In the genomic region with DNA sequence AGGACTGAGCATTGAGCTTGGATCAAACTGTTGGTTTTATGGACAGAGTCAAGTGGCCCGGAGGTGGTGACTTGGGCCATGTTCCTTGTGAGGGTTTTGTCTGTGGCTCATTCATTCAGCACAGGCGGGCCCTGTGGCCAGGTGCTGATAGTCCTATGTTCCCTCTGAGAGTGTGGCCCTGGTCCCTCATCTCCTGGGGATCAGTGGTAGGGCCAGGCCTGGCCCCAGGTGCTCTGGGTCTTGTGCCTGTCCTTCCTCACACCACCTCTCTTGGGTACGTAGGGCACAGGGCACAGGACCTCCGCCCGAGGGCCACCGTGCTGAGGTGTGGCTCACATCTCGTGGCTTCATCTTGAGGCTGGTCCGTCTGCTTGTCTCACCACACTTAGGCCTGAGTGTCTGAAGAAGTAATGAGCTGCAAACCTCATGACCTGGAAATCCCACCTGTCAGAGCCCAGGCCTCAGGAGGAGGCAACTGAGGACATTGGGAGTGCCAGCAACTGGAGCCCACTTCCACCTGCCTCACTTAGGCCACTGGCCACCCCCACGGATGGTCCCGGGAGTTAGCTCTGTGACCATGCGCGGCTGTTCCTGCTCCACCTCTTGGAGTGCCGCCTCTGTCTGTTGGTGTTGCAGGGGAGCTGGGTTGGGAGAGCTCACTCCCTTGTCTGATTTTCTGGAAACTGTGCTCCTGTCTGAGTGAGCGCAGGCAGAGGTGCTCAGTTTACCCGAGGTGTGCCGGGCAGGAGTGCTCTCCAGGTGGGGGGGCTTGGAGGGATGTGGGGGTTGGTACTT, we compare ENCODE assay signal across 1 cellular context.
TF ChIP-seq lines count a peak whose summit lies in the region.

No MANE protein-coding gene starts in this region.

TF ChIP-seq in GM23338, 12 proteins besides CTCF, POLR2A, EP300 and RAD21 (continued from another document):
- no peak for TF ChIP-seq EZH2phosphoT487 (IDR thresholded peaks at IDR 0.05; ENCODE audit: unreplicated experiment)
- TF ChIP-seq, protein P1, sequence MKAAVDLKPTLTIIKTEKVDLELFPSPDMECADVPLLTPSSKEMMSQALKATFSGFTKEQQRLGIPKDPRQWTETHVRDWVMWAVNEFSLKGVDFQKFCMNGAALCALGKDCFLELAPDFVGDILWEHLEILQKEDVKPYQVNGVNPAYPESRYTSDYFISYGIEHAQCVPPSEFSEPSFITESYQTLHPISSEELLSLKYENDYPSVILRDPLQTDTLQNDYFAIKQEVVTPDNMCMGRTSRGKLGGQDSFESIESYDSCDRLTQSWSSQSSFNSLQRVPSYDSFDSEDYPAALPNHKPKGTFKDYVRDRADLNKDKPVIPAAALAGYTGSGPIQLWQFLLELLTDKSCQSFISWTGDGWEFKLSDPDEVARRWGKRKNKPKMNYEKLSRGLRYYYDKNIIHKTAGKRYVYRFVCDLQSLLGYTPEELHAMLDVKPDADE (IDR thresholded peaks at IDR 0.05): no peak
- TF ChIP-seq ZNF331 (CRISPR knock-in tag; IDR thresholded peaks at IDR 0.05; ENCODE audit: low read depth): no peak
- no peak for TF ChIP-seq STAT1 (IDR thresholded peaks at IDR 0.05; ENCODE audit: unreplicated experiment)
- TF ChIP-seq, protein P2, sequence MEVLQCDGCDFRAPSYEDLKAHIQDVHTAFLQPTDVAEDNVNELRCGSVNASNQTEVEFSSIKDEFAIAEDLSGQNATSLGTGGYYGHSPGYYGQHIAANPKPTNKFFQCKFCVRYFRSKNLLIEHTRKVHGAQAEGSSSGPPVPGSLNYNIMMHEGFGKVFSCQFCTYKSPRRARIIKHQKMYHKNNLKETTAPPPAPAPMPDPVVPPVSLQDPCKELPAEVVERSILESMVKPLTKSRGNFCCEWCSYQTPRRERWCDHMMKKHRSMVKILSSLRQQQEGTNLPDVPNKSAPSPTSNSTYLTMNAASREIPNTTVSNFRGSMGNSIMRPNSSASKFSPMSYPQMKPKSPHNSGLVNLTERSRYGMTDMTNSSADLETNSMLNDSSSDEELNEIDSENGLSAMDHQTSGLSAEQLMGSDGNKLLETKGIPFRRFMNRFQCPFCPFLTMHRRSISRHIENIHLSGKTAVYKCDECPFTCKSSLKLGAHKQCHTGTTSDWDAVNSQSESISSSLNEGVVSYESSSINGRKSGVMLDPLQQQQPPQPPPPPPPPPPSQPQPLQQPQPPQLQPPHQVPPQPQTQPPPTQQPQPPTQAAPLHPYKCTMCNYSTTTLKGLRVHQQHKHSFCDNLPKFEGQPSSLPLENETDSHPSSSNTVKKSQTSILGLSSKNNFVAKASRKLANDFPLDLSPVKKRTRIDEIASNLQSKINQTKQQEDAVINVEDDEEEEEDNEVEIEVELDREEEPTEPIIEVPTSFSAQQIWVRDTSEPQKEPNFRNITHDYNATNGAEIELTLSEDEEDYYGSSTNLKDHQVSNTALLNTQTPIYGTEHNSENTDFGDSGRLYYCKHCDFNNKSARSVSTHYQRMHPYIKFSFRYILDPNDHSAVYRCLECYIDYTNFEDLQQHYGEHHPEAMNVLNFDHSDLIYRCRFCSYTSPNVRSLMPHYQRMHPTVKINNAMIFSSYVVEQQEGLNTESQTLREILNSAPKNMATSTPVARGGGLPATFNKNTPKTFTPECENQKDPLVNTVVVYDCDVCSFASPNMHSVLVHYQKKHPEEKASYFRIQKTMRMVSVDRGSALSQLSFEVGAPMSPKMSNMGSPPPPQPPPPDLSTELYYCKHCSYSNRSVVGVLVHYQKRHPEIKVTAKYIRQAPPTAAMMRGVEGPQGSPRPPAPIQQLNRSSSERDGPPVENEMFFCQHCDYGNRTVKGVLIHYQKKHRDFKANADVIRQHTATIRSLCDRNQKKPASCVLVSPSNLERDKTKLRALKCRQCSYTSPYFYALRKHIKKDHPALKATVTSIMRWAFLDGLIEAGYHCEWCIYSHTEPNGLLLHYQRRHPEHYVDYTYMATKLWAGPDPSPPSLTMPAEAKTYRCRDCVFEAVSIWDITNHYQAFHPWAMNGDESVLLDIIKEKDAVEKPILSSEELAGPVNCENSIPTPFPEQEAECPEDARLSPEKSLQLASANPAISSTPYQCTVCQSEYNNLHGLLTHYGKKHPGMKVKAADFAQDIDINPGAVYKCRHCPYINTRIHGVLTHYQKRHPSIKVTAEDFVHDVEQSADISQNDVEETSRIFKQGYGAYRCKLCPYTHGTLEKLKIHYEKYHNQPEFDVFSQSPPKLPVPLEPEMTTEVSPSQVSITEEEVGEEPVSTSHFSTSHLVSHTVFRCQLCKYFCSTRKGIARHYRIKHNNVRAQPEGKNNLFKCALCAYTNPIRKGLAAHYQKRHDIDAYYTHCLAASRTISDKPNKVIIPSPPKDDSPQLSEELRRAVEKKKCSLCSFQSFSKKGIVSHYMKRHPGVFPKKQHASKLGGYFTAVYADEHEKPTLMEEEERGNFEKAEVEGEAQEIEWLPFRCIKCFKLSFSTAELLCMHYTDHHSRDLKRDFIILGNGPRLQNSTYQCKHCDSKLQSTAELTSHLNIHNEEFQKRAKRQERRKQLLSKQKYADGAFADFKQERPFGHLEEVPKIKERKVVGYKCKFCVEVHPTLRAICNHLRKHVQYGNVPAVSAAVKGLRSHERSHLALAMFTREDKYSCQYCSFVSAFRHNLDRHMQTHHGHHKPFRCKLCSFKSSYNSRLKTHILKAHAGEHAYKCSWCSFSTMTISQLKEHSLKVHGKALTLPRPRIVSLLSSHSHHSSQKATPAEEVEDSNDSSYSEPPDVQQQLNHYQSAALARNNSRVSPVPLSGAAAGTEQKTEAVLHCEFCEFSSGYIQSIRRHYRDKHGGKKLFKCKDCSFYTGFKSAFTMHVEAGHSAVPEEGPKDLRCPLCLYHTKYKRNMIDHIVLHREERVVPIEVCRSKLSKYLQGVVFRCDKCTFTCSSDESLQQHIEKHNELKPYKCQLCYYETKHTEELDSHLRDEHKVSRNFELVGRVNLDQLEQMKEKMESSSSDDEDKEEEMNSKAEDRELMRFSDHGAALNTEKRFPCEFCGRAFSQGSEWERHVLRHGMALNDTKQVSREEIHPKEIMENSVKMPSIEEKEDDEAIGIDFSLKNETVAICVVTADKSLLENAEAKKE (CRISPR knock-in tag; IDR thresholded peaks at IDR 0.05): no peak
